Comparison of ENCODE assay signal across 26 cellular contexts in genomic region chr7:108091461-108091831, GRCh38. TPM values are rescaled to one million over a fixed set of nuclear protein-coding genes. Genes with fewer than 3 reads are reported as not detected.
DNase-seq lines count a peak whose midpoint lies in the region; ATAC-seq and TF ChIP-seq lines count a peak whose summit lies in the region.
"Had no signal": no experiment of that assay in that cellular context is flagged by ENCODE, and none has a peak within 500 bp of the region (broad histone marks: within the 10 kb centered on the region; RNA-seq: fewer than 3 reads in every experiment).

No MANE protein-coding gene starts in this region.

- H3K4me1 ChIP-seq in Caco-2 (peaks cover 87% of the 10 kb centered on the region), PC-9 (replicated peaks; ENCODE audit: insufficient read depth) (peaks cover 7% of the 10 kb centered on the region; the same call in 1 of the 2 replicates)

- no peaks in the 10 kb centered on the region for H4K20me1 ChIP-seq in PC-9 (ENCODE audit: insufficient read depth)
- H4K20me1 ChIP-seq: BLaER1 treated with 17β-estradiol and CSF1 and Interleukin-3, amounts not matched to agents 10 nM and 100 nM had no signal

- no TSS peak for BruUV-seq in Caco-2 (replicated peaks; lab: Mats Ljungman, UMichigan)
- no TSS peak for BruUV-seq in PC-9 (replicated peaks; lab: Mats Ljungman, UMichigan)

- H3K36me3 ChIP-seq in Caco-2 (ENCODE audit: control insufficient read depth, insufficient read depth, low read length) (no peaks in the 10 kb centered on the region), PC-9 (ENCODE audit: low read depth) (no peaks in the 10 kb centered on the region)
- H3K36me3 ChIP-seq: BLaER1 treated with 17β-estradiol and CSF1 and Interleukin-3, amounts not matched to agents 10 nM and 100 nM; HAP-1; left ventricle myocardium inferior; prostate gland had no signal

- no peak overlapping the region for H3K27ac ChIP-seq in PC-9
- H3K27ac ChIP-seq: BLaER1 treated with 17β-estradiol and CSF1 and Interleukin-3, amounts not matched to agents 10 nM and 100 nM; body of pancreas; left ventricle myocardium inferior; prostate gland had no signal

- no peaks in the 10 kb centered on the region for H3F3A ChIP-seq in PC-9 (ENCODE audit: insufficient read depth, low read depth)

- H3K27me3 Mint-ChIP-seq in Caco-2 (ENCODE audit: insufficient read depth, unreplicated experiment), result no peaks in the 10 kb centered on the region
- H3K27me3 Mint-ChIP-seq in activated T-cell treated with anti-CD3 and anti-CD28 coated beads, Interleukin-2, amount 50 U/mL, for 72 hours (ENCODE audit: low read depth), result peaks cover 32% of the 10 kb centered on the region

- H3K4me3 ChIP-seq in Caco-2 (ENCODE audit: low read depth, low read length) (no peak overlapping the region), PC-9 (no peak overlapping the region), choroid plexus epithelial cell (ENCODE audit: low read depth, low read length) (no peak overlapping the region)
- H3K4me3 ChIP-seq: BLaER1 treated with 17β-estradiol and CSF1 and Interleukin-3, amounts not matched to agents 10 nM and 100 nM; body of pancreas; HAP-1; left ventricle myocardium inferior; prostate gland had no signal

- intact Hi-C loops in Caco-2 (cut with micrococcal nuclease; ENCODE audit: unreplicated experiment), result loop anchor here (1.0 kb wide), 1 partner anchor 57 kb away; no protein-coding TSS in a partner anchor
- intact Hi-C loops in PC-9 (cut with micrococcal nuclease; ENCODE audit: unreplicated experiment), result no loop called here

- peak overlapping the region; percentile 23 for H3K4me3 Mint-ChIP-seq in Caco-2 (ENCODE audit: unreplicated experiment)
- H3K4me3 Mint-ChIP-seq in activated T-cell treated with anti-CD3 and anti-CD28 coated beads, Interleukin-2, amount 50 U/mL, for 72 hours, result no peak overlapping the region
- H3K4me3 Mint-ChIP-seq: activated naive CD8-positive, alpha-beta T cell; naive thymus-derived CD8-positive, alpha-beta T cell had no signal

- ATAC-seq in activated T-cell treated with anti-CD3 and anti-CD28 coated beads, Interleukin-2, amount 50 U/mL, for 72 hours (replicated peaks in 1 of 2), result no peak
- ATAC-seq in GM19463 (IDR thresholded peaks at IDR 0.05; ENCODE audit: unreplicated experiment), result no peak
- ATAC-seq: body of pancreas; naive thymus-derived CD8-positive, alpha-beta T cell had no signal

- H3K9me3 ChIP-seq in Caco-2, result no peaks in the 10 kb centered on the region
- H3K9me3 ChIP-seq in PC-9 (ENCODE audit: insufficient read depth, low read depth), result no peaks in the 10 kb centered on the region
- H3K9me3 ChIP-seq: BLaER1 treated with 17β-estradiol and CSF1 and Interleukin-3, amounts not matched to agents 10 nM and 100 nM; body of pancreas; HAP-1; left ventricle myocardium inferior; prostate gland had no signal

- peak overlapping the region; percentile 31 for H3K27ac Mint-ChIP-seq in Caco-2 (ENCODE audit: unreplicated experiment)
- H3K27ac Mint-ChIP-seq in activated T-cell treated with anti-CD3 and anti-CD28 coated beads, Interleukin-2, amount 50 U/mL, for 72 hours, result no peak overlapping the region
- H3K27ac Mint-ChIP-seq: activated naive CD8-positive, alpha-beta T cell; naive thymus-derived CD8-positive, alpha-beta T cell had no signal

- H3K27me3 ChIP-seq in Caco-2 (replicated peaks; ENCODE audit: control insufficient read depth, insufficient read depth, low read length) (no peaks in the 10 kb centered on the region), PC-9 (ENCODE audit: insufficient read depth, low read depth) (no peaks in the 10 kb centered on the region)
- H3K27me3 ChIP-seq: BLaER1 treated with 17β-estradiol and CSF1 and Interleukin-3, amounts not matched to agents 10 nM and 100 nM; body of pancreas had no signal

- H3K79me2 ChIP-seq in PC-9 (ENCODE audit: low read depth), result no peaks in the 10 kb centered on the region

- DNase-seq in Caco-2, result peak; percentile 39 to 61
- DNase-seq in H4 (ENCODE audit: low spot score), result peak; percentile 73
- peak; percentile 38 to 67 for DNase-seq in PC-9
- peak; percentile 61 for DNase-seq in choroid plexus epithelial cell (ENCODE audit: low read depth)
- DNase-seq in activated T-cell treated with anti-CD3 and anti-CD28 coated beads, Interleukin-2, amount 50 U/mL, for 72 hours, result no peak
- DNase-seq in SKM-1 (lab: John Stamatoyannopoulos, UW; ENCODE audit: unreplicated experiment), result no peak
- DNase-seq in kidney tubule cell (ENCODE audit: low spot score), result no peak
- DNase-seq: activated CD4-positive, alpha-beta T cell treated with anti-CD3 and anti-CD28 coated beads for 4 hours; activated effector memory CD4-positive, alpha-beta T cell treated with Interleukin-2 at 50 U/mL for 16 hours; activated T-cell treated with anti-CD3 and anti-CD28 coated beads for 4 hours; body of pancreas; cerebellar nuclear complex; Karpas-422; left ventricle myocardium inferior; naive thymus-derived CD8-positive, alpha-beta T cell; NCI-H526; nucleus accumbens; stimulated activated CD4-positive, alpha-beta T cell treated with anti-CD3 and anti-CD28 coated beads, Interleukin-15, amount 100 ng/mL, for 24 hours; stimulated activated naive CD4-positive, alpha-beta T cell treated with Interleukin-2 at 50 U/mL for 16 hours; T-helper 2 cell had no signal

- H3K4me1 Mint-ChIP-seq in Caco-2 (ENCODE audit: low read depth, unreplicated experiment), result peaks cover 68% of the 10 kb centered on the region
- H3K4me1 Mint-ChIP-seq in activated T-cell treated with anti-CD3 and anti-CD28 coated beads, Interleukin-2, amount 50 U/mL, for 72 hours (ENCODE audit: low read depth), result no peaks in the 10 kb centered on the region

- TF ChIP-seq CTCF in Caco-2 (IDR thresholded peaks at IDR 0.05; ENCODE audit: insufficient read depth in 1 of 2, low read depth in 1 of 2, low read length in 1 of 2, severe bottlenecking in 1 of 2, unreplicated experiment in 1 of 2) (no peak), PC-9 (conservative IDR thresholded peaks at IDR 0.05) (no peak), choroid plexus epithelial cell (conservative IDR thresholded peaks at IDR 0.05; ENCODE audit: low read depth, low read length) (no peak)

- H2AFZ ChIP-seq in PC-9, result no peak overlapping the region

- H3K9me3 Mint-ChIP-seq in Caco-2 (ENCODE audit: unreplicated experiment), result no peaks in the 10 kb centered on the region
- no peaks in the 10 kb centered on the region for H3K9me3 Mint-ChIP-seq in activated T-cell treated with anti-CD3 and anti-CD28 coated beads, Interleukin-2, amount 50 U/mL, for 72 hours
- H3K9me3 Mint-ChIP-seq: naive thymus-derived CD8-positive, alpha-beta T cell had no signal

- CTCF ChIA-PET in Caco-2 (lab: Charles Lee), result no interaction called here
- CTCF ChIA-PET in PC-9 (lab: Charles Lee), result no interaction called here

- POLR2A ChIA-PET in Caco-2 (lab: Charles Lee) (no interaction called here), PC-9 (lab: Charles Lee; ENCODE audit: unreplicated experiment) (no interaction called here)

- H3K36me3 Mint-ChIP-seq in Caco-2 (ENCODE audit: insufficient read depth, unreplicated experiment), result no peaks in the 10 kb centered on the region
- H3K36me3 Mint-ChIP-seq in activated T-cell treated with anti-CD3 and anti-CD28 coated beads, Interleukin-2, amount 50 U/mL, for 72 hours (ENCODE audit: insufficient read depth in 2 of 2), result no peaks in the 10 kb centered on the region
- H3K36me3 Mint-ChIP-seq: activated naive CD8-positive, alpha-beta T cell; naive thymus-derived CD8-positive, alpha-beta T cell had no signal

- no peaks in the 10 kb centered on the region for H3K9me2 ChIP-seq in PC-9 (ENCODE audit: insufficient read depth)

- no peak overlapping the region for H3K4me2 ChIP-seq in PC-9
- H3K4me2 ChIP-seq: BLaER1 treated with 17β-estradiol and CSF1 and Interleukin-3, amounts not matched to agents 10 nM and 100 nM had no signal

RNA-seq across cellular contexts. Expression of gene LAMB4, which starts 38.7 kb away (rescaled TPM):
- 0.51 and 0.52 TPM in 2 replicates for total RNA-seq in Caco-2 (2022)
- 2.3 and 3.2 TPM in 2 replicates for total RNA-seq in H4 (2014; rRNA removed; shearing (Covaris generic))
- total RNA-seq in PC-9 (2021), result 0.15 and 0.83 TPM in 2 replicates
- total RNA-seq in activated T-cell treated with anti-CD3 and anti-CD28 coated beads, Interleukin-2, amount 50 U/mL, for 72 hours, result not detected
- total RNA-seq: Daoy had no signal

Comparison
In these comparisons a context has a peak if more than half of its experiments do, and no peak if none do; other contexts are left out.
1. DNase-seq: peak in Caco-2 (2 of 2), H4 (single experiment), PC-9 (2 of 2) and choroid plexus epithelial cell (single experiment); none in activated T-cell treated with anti-CD3 and anti-CD28 coated beads, Interleukin-2, amount 50 U/mL, for 72 hours (0 of 2), SKM-1 (single experiment) and kidney tubule cell (single experiment).